Comparison of ENCODE assay signal across 1 cellular context in the genomic region with DNA sequence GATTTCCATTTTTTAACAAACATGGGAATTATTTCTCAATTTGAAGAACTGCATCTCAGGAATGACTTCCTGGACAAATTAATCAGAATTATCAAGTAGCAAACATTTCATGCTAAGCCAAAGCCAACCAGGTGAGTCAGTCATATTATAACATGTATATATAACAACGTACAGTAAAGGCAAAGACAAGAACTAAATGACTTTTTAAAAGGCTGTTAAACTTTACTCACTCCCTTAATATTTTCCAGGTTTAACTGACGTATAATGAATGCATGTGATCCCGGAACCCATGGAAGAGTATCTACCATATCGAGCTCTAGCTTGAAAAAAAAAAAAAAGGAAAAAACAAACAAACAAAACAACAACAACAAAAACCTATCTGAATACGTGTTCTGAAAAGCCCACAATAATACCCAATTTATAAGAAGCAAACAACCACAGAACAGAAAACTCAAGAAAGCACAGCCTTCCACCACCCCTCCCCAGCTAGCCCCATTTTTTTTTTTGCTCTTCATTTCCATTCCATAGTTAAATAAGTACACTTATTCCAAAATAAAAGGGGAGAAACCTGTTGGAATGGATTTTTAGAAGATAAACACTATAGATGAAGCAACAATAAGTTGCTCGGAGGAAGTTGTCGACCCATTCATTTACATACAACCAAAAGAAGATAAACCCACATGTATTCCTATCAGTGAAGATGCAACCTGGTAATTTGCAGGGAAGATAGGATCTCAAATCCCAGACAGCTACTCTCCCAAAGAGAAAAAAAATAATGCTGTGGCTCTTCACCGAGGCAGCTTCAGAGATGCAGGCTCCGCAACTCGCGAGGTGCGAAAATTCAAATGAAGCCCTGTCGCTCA.
TF ChIP-seq lines count a peak whose summit lies in the region.

No MANE protein-coding gene starts in this region.

TF ChIP-seq in GM23338, 12 proteins besides CTCF, POLR2A, EP300 and RAD21 (continued from another document):
- TF ChIP-seq, protein P1, sequence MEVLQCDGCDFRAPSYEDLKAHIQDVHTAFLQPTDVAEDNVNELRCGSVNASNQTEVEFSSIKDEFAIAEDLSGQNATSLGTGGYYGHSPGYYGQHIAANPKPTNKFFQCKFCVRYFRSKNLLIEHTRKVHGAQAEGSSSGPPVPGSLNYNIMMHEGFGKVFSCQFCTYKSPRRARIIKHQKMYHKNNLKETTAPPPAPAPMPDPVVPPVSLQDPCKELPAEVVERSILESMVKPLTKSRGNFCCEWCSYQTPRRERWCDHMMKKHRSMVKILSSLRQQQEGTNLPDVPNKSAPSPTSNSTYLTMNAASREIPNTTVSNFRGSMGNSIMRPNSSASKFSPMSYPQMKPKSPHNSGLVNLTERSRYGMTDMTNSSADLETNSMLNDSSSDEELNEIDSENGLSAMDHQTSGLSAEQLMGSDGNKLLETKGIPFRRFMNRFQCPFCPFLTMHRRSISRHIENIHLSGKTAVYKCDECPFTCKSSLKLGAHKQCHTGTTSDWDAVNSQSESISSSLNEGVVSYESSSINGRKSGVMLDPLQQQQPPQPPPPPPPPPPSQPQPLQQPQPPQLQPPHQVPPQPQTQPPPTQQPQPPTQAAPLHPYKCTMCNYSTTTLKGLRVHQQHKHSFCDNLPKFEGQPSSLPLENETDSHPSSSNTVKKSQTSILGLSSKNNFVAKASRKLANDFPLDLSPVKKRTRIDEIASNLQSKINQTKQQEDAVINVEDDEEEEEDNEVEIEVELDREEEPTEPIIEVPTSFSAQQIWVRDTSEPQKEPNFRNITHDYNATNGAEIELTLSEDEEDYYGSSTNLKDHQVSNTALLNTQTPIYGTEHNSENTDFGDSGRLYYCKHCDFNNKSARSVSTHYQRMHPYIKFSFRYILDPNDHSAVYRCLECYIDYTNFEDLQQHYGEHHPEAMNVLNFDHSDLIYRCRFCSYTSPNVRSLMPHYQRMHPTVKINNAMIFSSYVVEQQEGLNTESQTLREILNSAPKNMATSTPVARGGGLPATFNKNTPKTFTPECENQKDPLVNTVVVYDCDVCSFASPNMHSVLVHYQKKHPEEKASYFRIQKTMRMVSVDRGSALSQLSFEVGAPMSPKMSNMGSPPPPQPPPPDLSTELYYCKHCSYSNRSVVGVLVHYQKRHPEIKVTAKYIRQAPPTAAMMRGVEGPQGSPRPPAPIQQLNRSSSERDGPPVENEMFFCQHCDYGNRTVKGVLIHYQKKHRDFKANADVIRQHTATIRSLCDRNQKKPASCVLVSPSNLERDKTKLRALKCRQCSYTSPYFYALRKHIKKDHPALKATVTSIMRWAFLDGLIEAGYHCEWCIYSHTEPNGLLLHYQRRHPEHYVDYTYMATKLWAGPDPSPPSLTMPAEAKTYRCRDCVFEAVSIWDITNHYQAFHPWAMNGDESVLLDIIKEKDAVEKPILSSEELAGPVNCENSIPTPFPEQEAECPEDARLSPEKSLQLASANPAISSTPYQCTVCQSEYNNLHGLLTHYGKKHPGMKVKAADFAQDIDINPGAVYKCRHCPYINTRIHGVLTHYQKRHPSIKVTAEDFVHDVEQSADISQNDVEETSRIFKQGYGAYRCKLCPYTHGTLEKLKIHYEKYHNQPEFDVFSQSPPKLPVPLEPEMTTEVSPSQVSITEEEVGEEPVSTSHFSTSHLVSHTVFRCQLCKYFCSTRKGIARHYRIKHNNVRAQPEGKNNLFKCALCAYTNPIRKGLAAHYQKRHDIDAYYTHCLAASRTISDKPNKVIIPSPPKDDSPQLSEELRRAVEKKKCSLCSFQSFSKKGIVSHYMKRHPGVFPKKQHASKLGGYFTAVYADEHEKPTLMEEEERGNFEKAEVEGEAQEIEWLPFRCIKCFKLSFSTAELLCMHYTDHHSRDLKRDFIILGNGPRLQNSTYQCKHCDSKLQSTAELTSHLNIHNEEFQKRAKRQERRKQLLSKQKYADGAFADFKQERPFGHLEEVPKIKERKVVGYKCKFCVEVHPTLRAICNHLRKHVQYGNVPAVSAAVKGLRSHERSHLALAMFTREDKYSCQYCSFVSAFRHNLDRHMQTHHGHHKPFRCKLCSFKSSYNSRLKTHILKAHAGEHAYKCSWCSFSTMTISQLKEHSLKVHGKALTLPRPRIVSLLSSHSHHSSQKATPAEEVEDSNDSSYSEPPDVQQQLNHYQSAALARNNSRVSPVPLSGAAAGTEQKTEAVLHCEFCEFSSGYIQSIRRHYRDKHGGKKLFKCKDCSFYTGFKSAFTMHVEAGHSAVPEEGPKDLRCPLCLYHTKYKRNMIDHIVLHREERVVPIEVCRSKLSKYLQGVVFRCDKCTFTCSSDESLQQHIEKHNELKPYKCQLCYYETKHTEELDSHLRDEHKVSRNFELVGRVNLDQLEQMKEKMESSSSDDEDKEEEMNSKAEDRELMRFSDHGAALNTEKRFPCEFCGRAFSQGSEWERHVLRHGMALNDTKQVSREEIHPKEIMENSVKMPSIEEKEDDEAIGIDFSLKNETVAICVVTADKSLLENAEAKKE (CRISPR knock-in tag; IDR thresholded peaks at IDR 0.05) = no peak
- TF ChIP-seq EZH2 (IDR thresholded peaks at IDR 0.05; ENCODE audit: low read depth, unreplicated experiment) = no peak
- TF ChIP-seq POLR2AphosphoS5 (IDR thresholded peaks at IDR 0.05; ENCODE audit: low read depth) = no peak
